ENCODE assay signal across 9 cellular contexts in genomic region chr5:55711531-55712022, GRCh38. TPM values are rescaled to one million over a fixed set of nuclear protein-coding genes. Genes with fewer than 3 reads are reported as not detected.
A peak's percentile ranks its signal among the peaks of the same experiment; 100 is the strongest.
DNase-seq lines count a peak whose midpoint lies in the region; ATAC-seq and TF ChIP-seq lines count a peak whose summit lies in the region.
"Had no signal": no experiment of that assay in that cellular context is flagged by ENCODE, and none has a peak within 500 bp of the region (broad histone marks: within the 10 kb centered on the region; RNA-seq: fewer than 3 reads in every experiment).

No MANE protein-coding gene starts in this region.

- peak; percentile 38 for DNase-seq in activated T-cell treated with anti-CD3 and anti-CD28 coated beads, Interleukin-2, amount 50 U/mL, for 24 hours
- DNase-seq in activated T-cell treated with anti-CD3 and anti-CD28 coated beads, Interleukin-2, amount 50 U/mL, for 1 hour: no peak
- no peak for DNase-seq in activated naive CD8-positive, alpha-beta T cell treated with anti-CD3 and anti-CD28 coated beads for 36 hours
- DNase-seq in testis (no peak), retina (no peak)

- ATAC-seq in GM21619 (IDR thresholded peaks at IDR 0.05; ENCODE audit: unreplicated experiment) (no peak), HG03442 (IDR thresholded peaks at IDR 0.05; ENCODE audit: unreplicated experiment) (no peak)

- intact Hi-C loops in testis (cut with DNase I; ENCODE audit: low total_unique reads): no loop called here

- H3K27ac Mint-ChIP-seq in activated T-cell treated with anti-CD3 and anti-CD28 coated beads, Interleukin-2, amount 50 U/mL, for 24 hours: peak overlapping the region; percentile 93
- peak overlapping the region; percentile 91 for H3K27ac Mint-ChIP-seq in activated naive CD8-positive, alpha-beta T cell treated with anti-CD3 and anti-CD28 coated beads for 36 hours

- no peaks in the 10 kb centered on the region for H3K9me3 ChIP-seq in testis

- H3K27me3 ChIP-seq in layer of hippocampus (ENCODE audit: control insufficient read depth, insufficient read depth, low read length): no peaks in the 10 kb centered on the region
- no peaks in the 10 kb centered on the region for H3K27me3 ChIP-seq in testis

- TF ChIP-seq POLR2A in testis (IDR thresholded peaks at IDR 0.05): no peak

- peaks cover 5% of the 10 kb centered on the region for H3K4me1 ChIP-seq in testis

- H3K27ac ChIP-seq in layer of hippocampus (ENCODE audit: low read depth, low read length) (peak overlapping the region; percentile 53), testis (peak overlapping the region; percentile 18 to 47)

- H3K36me3 Mint-ChIP-seq in activated T-cell treated with anti-CD3 and anti-CD28 coated beads, Interleukin-2, amount 50 U/mL, for 24 hours (ENCODE audit: low read depth): peaks cover 29% of the 10 kb centered on the region
- peaks cover 2% of the 10 kb centered on the region for H3K36me3 Mint-ChIP-seq in activated naive CD8-positive, alpha-beta T cell treated with anti-CD3 and anti-CD28 coated beads for 36 hours

- H3K9me3 Mint-ChIP-seq in activated T-cell treated with anti-CD3 and anti-CD28 coated beads, Interleukin-2, amount 50 U/mL, for 24 hours: no peaks in the 10 kb centered on the region
- H3K9me3 Mint-ChIP-seq in activated naive CD8-positive, alpha-beta T cell treated with anti-CD3 and anti-CD28 coated beads for 36 hours: peaks cover 3% of the 10 kb centered on the region

- 4 to 5% methylated on average over 17 of the region's 17 CpGs for WGBS in testis, 2 donors

- peak overlapping the region; percentile 98 for H3K4me3 Mint-ChIP-seq in activated T-cell treated with anti-CD3 and anti-CD28 coated beads, Interleukin-2, amount 50 U/mL, for 24 hours
- peak overlapping the region; percentile 99 for H3K4me3 Mint-ChIP-seq in activated naive CD8-positive, alpha-beta T cell treated with anti-CD3 and anti-CD28 coated beads for 36 hours

- peaks cover 4% of the 10 kb centered on the region for H3K36me3 ChIP-seq in testis (ENCODE audit: low read depth, missing control alignments)

- no peak for TF ChIP-seq CTCF in testis (IDR thresholded peaks at IDR 0.05)

- peaks cover 38% of the 10 kb centered on the region for H3K4me1 Mint-ChIP-seq in activated T-cell treated with anti-CD3 and anti-CD28 coated beads, Interleukin-2, amount 50 U/mL, for 24 hours (ENCODE audit: low read depth)
- peaks cover 14% of the 10 kb centered on the region for H3K4me1 Mint-ChIP-seq in activated naive CD8-positive, alpha-beta T cell treated with anti-CD3 and anti-CD28 coated beads for 36 hours

- H3K27me3 Mint-ChIP-seq in activated T-cell treated with anti-CD3 and anti-CD28 coated beads, Interleukin-2, amount 50 U/mL, for 24 hours: no peaks in the 10 kb centered on the region
- no peaks in the 10 kb centered on the region for H3K27me3 Mint-ChIP-seq in activated naive CD8-positive, alpha-beta T cell treated with anti-CD3 and anti-CD28 coated beads for 36 hours

- H3K4me3 ChIP-seq in testis: peak overlapping the region; percentile 83 to 93

RNA-seq across cellular contexts. Expression of gene SLC38A9, which starts 0.5 kb away (rescaled TPM):
- total RNA-seq in activated naive CD8-positive, alpha-beta T cell treated with anti-CD3 and anti-CD28 coated beads for 36 hours: 10 to 100 TPM; 14.4 to 15.6 TPM
- 10 to 100 TPM; 25.3 to 32.1 TPM for total RNA-seq in testis
- polyA plus RNA-seq in testis (ENCODE audit: insufficient read depth, low read depth, low replicate concordance): 50.1 TPM

RNA-seq across cellular contexts. Expression of gene DDX4, which starts 26.3 kb away (rescaled TPM):
- total RNA-seq in activated naive CD8-positive, alpha-beta T cell treated with anti-CD3 and anti-CD28 coated beads for 36 hours: not detected
- 100 to 1,000 TPM in 1 of 2 donors, 10 to 100 TPM in 1; 85.8 to 116 TPM for total RNA-seq in testis
- 165 TPM for polyA plus RNA-seq in testis (ENCODE audit: insufficient read depth, low read depth, low replicate concordance)
- total RNA-seq: subcutaneous adipose tissue had no signal

Comparison
In these comparisons a context has a peak if more than half of its experiments do, and no peak if none do; other contexts are left out.
1. RNA of gene DDX4, which starts 26.3 kb away (total RNA-seq): 85.8 to 116 TPM in testis; not detected in activated naive CD8-positive, alpha-beta T cell treated with anti-CD3 and anti-CD28 coated beads for 36 hours; every median in the first group is over 10 times any median in the second.